Comparison of ENCODE assay signal across 31 cellular contexts in the genomic region with DNA sequence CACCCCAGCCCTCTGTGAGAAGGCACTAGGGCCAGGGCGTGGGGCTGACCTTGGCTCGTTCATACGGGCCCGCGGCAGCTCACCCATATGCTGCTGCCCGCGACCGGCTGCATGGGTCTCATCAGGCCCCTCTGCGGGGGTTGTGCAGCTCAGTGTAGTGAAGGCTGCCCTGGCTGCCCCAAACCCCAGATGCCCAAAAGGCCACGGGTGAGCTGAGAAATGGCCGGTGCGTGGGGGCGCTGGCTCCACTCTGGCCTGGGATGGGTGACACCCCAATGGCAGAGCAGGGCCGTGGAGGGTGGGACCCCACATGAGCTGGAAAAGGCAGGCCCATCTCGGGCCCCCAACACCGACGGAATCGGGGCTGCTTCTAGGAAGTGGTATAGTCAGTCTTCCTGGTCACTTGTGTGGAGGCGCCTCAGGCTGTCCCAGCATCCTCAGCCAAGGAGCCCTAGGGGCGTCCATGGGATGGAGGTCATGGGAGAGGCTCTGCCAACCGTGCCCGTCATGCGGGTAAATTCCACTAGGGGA. TPM values are rescaled to one million over a fixed set of nuclear protein-coding genes. Genes with fewer than 3 reads are reported as not detected.
DNase-seq lines count a peak whose midpoint lies in the region; ATAC-seq and TF ChIP-seq lines count a peak whose summit lies in the region.
"Had no signal": no experiment of that assay in that cellular context is flagged by ENCODE, and none has a peak within 500 bp of the region (broad histone marks: within the 10 kb centered on the region; RNA-seq: fewer than 3 reads in every experiment).

No MANE protein-coding gene starts in this region.

- H3K27ac ChIP-seq in psoas muscle = no peak overlapping the region
- H3K27ac ChIP-seq: gastroesophageal sphincter, parathyroid adenoma, PC-9, tibial nerve had no signal

- 83 to 88% (median 83%) methylated on average over 21 to 23 of the region's 23 CpGs for WGBS in psoas muscle, 3 donors

- H3K4me3 ChIP-seq in BE2C (ENCODE audit: low read depth, low read length) (no peak overlapping the region), psoas muscle (no peak overlapping the region)
- H3K4me3 ChIP-seq: gastroesophageal sphincter, PC-9, tibial nerve had no signal

- ATAC-seq in psoas muscle (no peak), GM18861 (IDR thresholded peaks at IDR 0.05; ENCODE audit: unreplicated experiment) (no peak)
- ATAC-seq: activated CD4-positive, alpha-beta T cell treated with anti-CD3 and anti-CD28 coated beads for 36 hours; activated T-cell treated with anti-CD3 and anti-CD28 coated beads, Interleukin-2, amount 50 U/mL, for 4 hours; gastroesophageal sphincter; left colon had no signal

- no peaks in the 10 kb centered on the region for H3K9me3 Mint-ChIP-seq in chondrocyte (ENCODE audit: low read depth)
- H3K9me3 Mint-ChIP-seq: activated T-cell treated with anti-CD3 and anti-CD28 coated beads, Interleukin-2, amount 50 U/mL, for 4 hours; memory B cell had no signal

- no peak overlapping the region for H3K4me3 Mint-ChIP-seq in chondrocyte (ENCODE audit: unreplicated experiment)
- H3K4me3 Mint-ChIP-seq: activated CD4-positive, alpha-beta T cell treated with anti-CD3 and anti-CD28 coated beads for 36 hours; activated T-cell treated with anti-CD3 and anti-CD28 coated beads, Interleukin-2, amount 50 U/mL, for 4 hours; memory B cell had no signal

- in situ Hi-C loops in GM13976 (cut with MboI; ENCODE audit: low sequenced_read_pairs, unreplicated experiment) = no loop called here

- intact Hi-C loops in psoas muscle (cut with DNase I) = no loop called here

- H3K9me3 ChIP-seq in BE2C (no peaks in the 10 kb centered on the region), psoas muscle (no peaks in the 10 kb centered on the region)
- H3K9me3 ChIP-seq: gastroesophageal sphincter, tibial nerve had no signal

- H3K36me3 ChIP-seq in BE2C (no peaks in the 10 kb centered on the region), psoas muscle (ENCODE audit: insufficient read depth in 1 of 2, low read depth in 1 of 2) (no peaks in the 10 kb centered on the region)
- H3K36me3 ChIP-seq: gastroesophageal sphincter, tibial nerve had no signal

- DNase-seq in 8988T (peak; percentile 49), BE2C (peak; percentile 4), chondrocyte (ENCODE audit: low spot score) (peak; percentile 90), psoas muscle (peak; percentile 9 to 48), GM13976 (ENCODE audit: low spot score) (no peak), NCI-H748 treated with DMSO at 0.1 percent for 48 hours (lab: John Stamatoyannopoulos, UW) (no peak)
- DNase-seq: activated CD4-positive, alpha-beta T cell treated with anti-CD3 and anti-CD28 coated beads for 36 hours; activated naive CD4-positive, alpha-beta T cell treated with anti-CD3 and anti-CD28 coated beads, Interleukin-2, amount 50 U/mL, for 16 hours; activated T-cell treated with anti-CD3 and anti-CD28 coated beads, Interleukin-2, amount 50 U/mL, for 4 hours; amygdala; DMS79; effector CD4-positive, alpha-beta T cell; hypothalamus; IMR-90; MV-4-11; NCI-H1436; NCI-H2081 treated with DMSO at 0.1 percent for 48 hours; NCI-H226; PC-9; right cardiac atrium; stimulated activated CD4-positive, alpha-beta T cell treated with anti-CD3 and anti-CD28 coated beads, Interleukin-12 subunit alpha, Interleukin-12 subunit beta, amount 100 ng/mL, for 4 hours; stimulated activated CD4-positive, alpha-beta T cell treated with anti-CD3 and anti-CD28 coated beads, Interleukin-4, amount 100 ng/mL, for 1 hour had no signal

- H3K4me1 ChIP-seq in BE2C (no peaks in the 10 kb centered on the region), psoas muscle (no peaks in the 10 kb centered on the region)
- H3K4me1 ChIP-seq: tibial nerve had no signal

- H3K27me3 ChIP-seq in BE2C = peaks cover 16% of the 10 kb centered on the region
- H3K27me3 ChIP-seq in psoas muscle (ENCODE audit: insufficient read depth in 3 of 3, low read length in 2 of 3) = peaks cover 0 to 12% (median 0%) of the 10 kb centered on the region in 3 donors
- H3K27me3 ChIP-seq: tibial nerve had no signal

- H3K27me3 Mint-ChIP-seq in chondrocyte (ENCODE audit: low read depth) = peaks cover 6% of the 10 kb centered on the region

- H3K36me3 Mint-ChIP-seq in chondrocyte (ENCODE audit: low read depth) = peaks cover 1% of the 10 kb centered on the region
- H3K36me3 Mint-ChIP-seq: memory B cell had no signal

- TF ChIP-seq CTCF in BE2C (IDR thresholded peaks at IDR 0.05; ENCODE audit: low read depth, low read length) (no peak), chondrocyte (IDR thresholded peaks at IDR 0.05) (no peak), psoas muscle (IDR thresholded peaks at IDR 0.05) (no peak), GM13976 (IDR thresholded peaks at IDR 0.05; ENCODE audit: borderline replicate concordance, control extremely low read depth, extremely low read depth, insufficient read depth, missing control alignments) (no peak)

- H3K27ac Mint-ChIP-seq in chondrocyte (ENCODE audit: unreplicated experiment) = no peak overlapping the region
- H3K27ac Mint-ChIP-seq: activated CD4-positive, alpha-beta T cell treated with anti-CD3 and anti-CD28 coated beads for 36 hours; memory B cell had no signal

- H3K4me1 Mint-ChIP-seq in chondrocyte (ENCODE audit: low read depth) = peaks cover 33% of the 10 kb centered on the region
- H3K4me1 Mint-ChIP-seq: activated CD4-positive, alpha-beta T cell treated with anti-CD3 and anti-CD28 coated beads for 36 hours; memory B cell had no signal

RNA-seq across cellular contexts. Expression of a gene that starts 19.4 kb away (rescaled TPM):
- not detected for polyA plus RNA-seq in BE2C (2012; ENCODE audit: insufficient read depth, insufficient read length, low read depth)
- total RNA-seq in chondrocyte (not detected in 3 replicates), psoas muscle (10 to 100 TPM in 1 of 4 donors, 1 to 10 TPM in 3; 1.3 to 13.4 (median 9.0) TPM)
- 10 to 100 TPM in 2 of 3 donors, under 1 TPM in 1; 0.42 to 15.5 (median 14.5) TPM for polyA plus RNA-seq in psoas muscle
- total RNA-seq: activated CD8-positive, alpha-beta memory T cell treated with anti-CD3 and anti-CD28 coated beads for 36 hours; gastroesophageal sphincter; IMR-90; left colon; PC-9; T-helper 2 cell treated with Interferon-gamma antibody and Interleukin-4, amounts not matched to agents 100 ng/mL and 5 ng/mL, for 36 hours; tibial nerve had no signal
- polyA plus RNA-seq: IMR-90, neural cell had no signal

RNA-seq across cellular contexts. Expression of a gene that starts 46.1 kb away (rescaled TPM):
- 9.0 TPM for polyA plus RNA-seq in BE2C (2012; ENCODE audit: insufficient read depth, insufficient read length, low read depth)
- 8.0 to 10.4 TPM (median 9.6 TPM) in 3 replicates for total RNA-seq in chondrocyte
- 1 to 10 TPM; 6.9 to 9.6 (median 7.4) TPM for total RNA-seq in psoas muscle
- 10 to 100 TPM in 1 of 3 donors, 1 to 10 TPM in 2; 4.1 to 11.2 (median 5.5) TPM for polyA plus RNA-seq in psoas muscle

RNA-seq across cellular contexts. Expression of a gene that starts 46.3 kb away (rescaled TPM):
- polyA plus RNA-seq in BE2C (2012; ENCODE audit: insufficient read depth, insufficient read length, low read depth) = 143 TPM
- total RNA-seq in chondrocyte (79.7 to 95.5 TPM (median 81.5 TPM) in 3 replicates), psoas muscle (100 to 1,000 TPM; 269 to 363 (median 314) TPM)
- polyA plus RNA-seq in psoas muscle = 100 to 1,000 TPM; 160 to 205 (median 205) TPM

Comparison
In these comparisons a context has a peak if more than half of its experiments do, and no peak if none do; other contexts are left out.
1. DNase-seq: peak in 8988T (single experiment), BE2C (single experiment), chondrocyte (single experiment) and psoas muscle (2 of 2); none in GM13976 (single experiment) and NCI-H748 treated with DMSO at 0.1 percent for 48 hours (single experiment).